8 cellular contexts compared by ENCODE assay signal in genomic region chr4:22897520-22898108, GRCh38.
DNase-seq lines count a peak whose midpoint lies in the region; ATAC-seq and TF ChIP-seq lines count a peak whose summit lies in the region.

No MANE protein-coding gene starts in this region.

- H3K79me2 ChIP-seq in DOHH2 (ENCODE audit: control insufficient read depth, low read length), result no peaks in the 10 kb centered on the region

- H3K27me3 ChIP-seq in DOHH2 (ENCODE audit: control insufficient read depth, low read length) (no peaks in the 10 kb centered on the region), H7 (ENCODE audit: control insufficient read depth, insufficient read depth, low read length) (no peaks in the 10 kb centered on the region), upper lobe of right lung (no peaks in the 10 kb centered on the region)

- no peak overlapping the region for H3K4me2 ChIP-seq in DOHH2 (ENCODE audit: low read length)

- H3F3A ChIP-seq in DOHH2 (ENCODE audit: control insufficient read depth, insufficient read depth), result no peaks in the 10 kb centered on the region

- peak; percentile 47 for DNase-seq in H7
- DNase-seq in NCI-H69 (lab: John Stamatoyannopoulos, UW), result peak; percentile 39
- DNase-seq in astrocyte of the hippocampus (ENCODE audit: low read depth, low spot score), result peak; percentile 52
- DNase-seq in left lobe of liver (ENCODE audit: low spot score), result no peak
- DNase-seq in upper lobe of right lung, result no peak
- no peak for DNase-seq in activated effector memory CD4-positive, alpha-beta T cell treated with anti-CD3 and anti-CD28 coated beads, Interleukin-2, amount 50 U/mL, for 16 hours

- H3K27ac ChIP-seq in DOHH2 (ENCODE audit: low read depth, low read length), result no peak overlapping the region
- no peak overlapping the region for H3K27ac ChIP-seq in upper lobe of right lung

- H3K4me3 ChIP-seq in DOHH2 (ENCODE audit: low read length), result no peak overlapping the region
- no peak overlapping the region for H3K4me3 ChIP-seq in H7 (ENCODE audit: insufficient read depth, low read depth, low read length)
- no peak overlapping the region for H3K4me3 ChIP-seq in upper lobe of right lung

- intact Hi-C loops in upper lobe of right lung (cut with DNase I), result no loop called here

- no peaks in the 10 kb centered on the region for H3K9me2 ChIP-seq in DOHH2 (replicated peaks; ENCODE audit: control insufficient read depth, low read length)

- H3K9me3 ChIP-seq in DOHH2 (ENCODE audit: control insufficient read depth, insufficient read depth, low read length) (no peaks in the 10 kb centered on the region), upper lobe of right lung (no peaks in the 10 kb centered on the region)

- ATAC-seq in left lobe of liver, result peak; percentile 91
- ATAC-seq in upper lobe of right lung, result peak; percentile 64
- ATAC-seq in GM18909 (IDR thresholded peaks at IDR 0.05; ENCODE audit: poor library complexity, unreplicated experiment), result no peak

- TF ChIP-seq CTCF in DOHH2 (IDR thresholded peaks at IDR 0.05; ENCODE audit: low read depth, low read length, poor library complexity, severe bottlenecking), result peak; percentile 83
- TF ChIP-seq CTCF in upper lobe of right lung (IDR thresholded peaks at IDR 0.05), result peak; percentile 69

- no peaks in the 10 kb centered on the region for H4K20me1 ChIP-seq in DOHH2 (ENCODE audit: control insufficient read depth, insufficient read depth, low read depth, low read length)

- H3K36me3 ChIP-seq in DOHH2 (ENCODE audit: control insufficient read depth, low read length) (no peaks in the 10 kb centered on the region), H7 (replicated peaks; ENCODE audit: control insufficient read depth, insufficient read depth, low read length) (no peaks in the 10 kb centered on the region), upper lobe of right lung (no peaks in the 10 kb centered on the region)

- no peaks in the 10 kb centered on the region for H3K4me1 ChIP-seq in DOHH2 (ENCODE audit: control insufficient read depth, low read length)
- no peaks in the 10 kb centered on the region for H3K4me1 ChIP-seq in upper lobe of right lung

Comparison
In these comparisons a context has a peak if more than half of its experiments do, and no peak if none do; other contexts are left out.
1. DNase-seq: peak in H7 (single experiment), NCI-H69 (single experiment) and astrocyte of the hippocampus (single experiment); none in left lobe of liver (single experiment), upper lobe of right lung (single experiment) and activated effector memory CD4-positive, alpha-beta T cell treated with anti-CD3 and anti-CD28 coated beads, Interleukin-2, amount 50 U/mL, for 16 hours (single experiment).